In genomic region chr11:86803136-86803535, GRCh38 we compare ENCODE assay signal across 16 cellular contexts. TPM values are rescaled to one million over a fixed set of nuclear protein-coding genes. Genes with fewer than 3 reads are reported as not detected.
DNase-seq lines count a peak whose midpoint lies in the region; ATAC-seq and TF ChIP-seq lines count a peak whose summit lies in the region.
"Had no signal": no experiment of that assay in that cellular context is flagged by ENCODE, and none has a peak within 500 bp of the region (broad histone marks: within the 10 kb centered on the region; RNA-seq: fewer than 3 reads in every experiment).

No MANE protein-coding gene starts in this region.

- H3K9me3 ChIP-seq in neural progenitor cell (ENCODE audit: low read depth) (no peaks in the 10 kb centered on the region), upper lobe of right lung (no peaks in the 10 kb centered on the region)
- H3K9me3 ChIP-seq: heart right ventricle had no signal

- H3K27ac ChIP-seq in neural progenitor cell (no peak overlapping the region), upper lobe of right lung (peak overlapping the region; percentile 13)
- H3K27ac ChIP-seq: heart right ventricle, SK-N-MC had no signal

- no peak for DNase-seq in T-helper 1 cell
- DNase-seq in epithelial cell of esophagus (ENCODE audit: low read depth): peak; percentile 59
- DNase-seq in neural progenitor cell (ENCODE audit: low spot score): no peak
- DNase-seq in upper lobe of right lung: no peak
- DNase-seq in activated CD8-positive, alpha-beta T cell treated with anti-CD3 and anti-CD28 coated beads for 36 hours: no peak
- DNase-seq in hippocampal formation (lab: John Stamatoyannopoulos, UW): no peak
- DNase-seq: 8988T; CD4-positive, alpha-beta memory T cell; heart right ventricle; NCI-H1417 treated with DMSO at 0.1 percent for 48 hours; substantia nigra had no signal

- H3K27me3 ChIP-seq in neural progenitor cell (no peaks in the 10 kb centered on the region), upper lobe of right lung (peaks cover 4% of the 10 kb centered on the region)

- peaks cover 74% of the 10 kb centered on the region for H4K20me1 ChIP-seq in neural progenitor cell (ENCODE audit: low read depth)

- H3K4me2 ChIP-seq in neural progenitor cell: peak overlapping the region; percentile 94

- intact Hi-C loops in upper lobe of right lung (cut with DNase I): loop anchor here (10.0 kb wide), 1 partner anchor 188 kb away; no protein-coding TSS in a partner anchor
- intact Hi-C loops in activated CD8-positive, alpha-beta T cell treated with anti-CD3 and anti-CD28 coated beads for 36 hours (cut with micrococcal nuclease): no loop called here

- H3K9me3 Mint-ChIP-seq in T-helper 1 cell treated with Interleukin-12 subunit alpha and Interleukin-12 subunit beta and Interleukin-4 antibody, amounts not matched to agents 30 μg/mL and 1 μg/mL, for 36 hours: no peaks in the 10 kb centered on the region
- no peaks in the 10 kb centered on the region for H3K9me3 Mint-ChIP-seq in neural progenitor cell
- H3K9me3 Mint-ChIP-seq in activated CD8-positive, alpha-beta T cell treated with anti-CD3 and anti-CD28 coated beads for 36 hours: no peaks in the 10 kb centered on the region
- H3K9me3 Mint-ChIP-seq: central memory CD8-positive, alpha-beta T cell had no signal

- no peak for TF ChIP-seq CTCF in epithelial cell of esophagus (IDR thresholded peaks at IDR 0.05; ENCODE audit: insufficient read depth, low read depth, low read length, missing control alignments)
- TF ChIP-seq CTCF in neural progenitor cell (IDR thresholded peaks at IDR 0.05): no peak
- no peak for TF ChIP-seq CTCF in upper lobe of right lung (IDR thresholded peaks at IDR 0.05)
- TF ChIP-seq CTCF in activated CD8-positive, alpha-beta T cell treated with anti-CD3 and anti-CD28 coated beads for 36 hours (IDR thresholded peaks at IDR 0.05): no peak

- H3K4me3 ChIP-seq in epithelial cell of esophagus (ENCODE audit: low read length): no peak overlapping the region
- peak overlapping the region; percentile 98 for H3K4me3 ChIP-seq in neural progenitor cell
- H3K4me3 ChIP-seq in upper lobe of right lung: peak overlapping the region; percentile 62
- H3K4me3 ChIP-seq: GM12878, SK-N-MC had no signal

- peaks cover 87% of the 10 kb centered on the region for H3K79me2 ChIP-seq in neural progenitor cell (ENCODE audit: low read depth)

- H3F3A ChIP-seq in neural progenitor cell (ENCODE audit: low read depth): peaks cover 63% of the 10 kb centered on the region

- POLR2A ChIA-PET in activated CD8-positive, alpha-beta T cell treated with anti-CD3 and anti-CD28 coated beads for 36 hours (lab: Charles Lee): interaction anchor here (1.3 kb wide), 1 partner anchor 11 kb away, joined by 3 read pairs; no protein-coding TSS in a partner anchor

- H3K4me1 ChIP-seq in neural progenitor cell (peaks cover 79% of the 10 kb centered on the region), upper lobe of right lung (peaks cover 11% of the 10 kb centered on the region)

- ATAC-seq in upper lobe of right lung (no peak), HG02852 (IDR thresholded peaks at IDR 0.05; ENCODE audit: unreplicated experiment) (no peak)
- ATAC-seq in activated CD8-positive, alpha-beta T cell treated with anti-CD3 and anti-CD28 coated beads for 36 hours: no peak

- peaks cover 9% of the 10 kb centered on the region for H3K36me3 Mint-ChIP-seq in T-helper 1 cell treated with Interleukin-12 subunit alpha and Interleukin-12 subunit beta and Interleukin-4 antibody, amounts not matched to agents 30 μg/mL and 1 μg/mL, for 36 hours (ENCODE audit: low read depth)
- H3K36me3 Mint-ChIP-seq in neural progenitor cell: peaks cover 4% of the 10 kb centered on the region
- H3K36me3 Mint-ChIP-seq in activated CD8-positive, alpha-beta T cell treated with anti-CD3 and anti-CD28 coated beads for 36 hours (ENCODE audit: low read depth): no peaks in the 10 kb centered on the region
- H3K36me3 Mint-ChIP-seq: CD4-positive, alpha-beta memory T cell had no signal

- H3K27me3 Mint-ChIP-seq in T-helper 1 cell treated with Interleukin-12 subunit alpha and Interleukin-12 subunit beta and Interleukin-4 antibody, amounts not matched to agents 30 μg/mL and 1 μg/mL, for 36 hours (ENCODE audit: low read depth): peaks cover 48% of the 10 kb centered on the region
- peaks cover 2% of the 10 kb centered on the region for H3K27me3 Mint-ChIP-seq in neural progenitor cell (ENCODE audit: insufficient read depth, low read depth)
- peaks cover 49% of the 10 kb centered on the region for H3K27me3 Mint-ChIP-seq in activated CD8-positive, alpha-beta T cell treated with anti-CD3 and anti-CD28 coated beads for 36 hours

- H3K4me3 Mint-ChIP-seq in T-helper 1 cell treated with Interleukin-12 subunit alpha and Interleukin-12 subunit beta and Interleukin-4 antibody, amounts not matched to agents 30 μg/mL and 1 μg/mL, for 36 hours: no peak overlapping the region
- no peak overlapping the region for H3K4me3 Mint-ChIP-seq in neural progenitor cell
- no peak overlapping the region for H3K4me3 Mint-ChIP-seq in activated CD8-positive, alpha-beta T cell treated with anti-CD3 and anti-CD28 coated beads for 36 hours
- H3K4me3 Mint-ChIP-seq: CD4-positive, alpha-beta memory T cell had no signal

- peak overlapping the region; percentile 39 for H3K27ac Mint-ChIP-seq in T-helper 1 cell treated with Interleukin-12 subunit alpha and Interleukin-12 subunit beta and Interleukin-4 antibody, amounts not matched to agents 30 μg/mL and 1 μg/mL, for 36 hours
- no peak overlapping the region for H3K27ac Mint-ChIP-seq in neural progenitor cell
- H3K27ac Mint-ChIP-seq in activated CD8-positive, alpha-beta T cell treated with anti-CD3 and anti-CD28 coated beads for 36 hours: no peak overlapping the region
- H3K27ac Mint-ChIP-seq: CD4-positive, alpha-beta memory T cell had no signal

- peaks cover 53% of the 10 kb centered on the region for H3K4me1 Mint-ChIP-seq in T-helper 1 cell treated with Interleukin-12 subunit alpha and Interleukin-12 subunit beta and Interleukin-4 antibody, amounts not matched to agents 30 μg/mL and 1 μg/mL, for 36 hours (ENCODE audit: low read depth)
- peaks cover 66% of the 10 kb centered on the region for H3K4me1 Mint-ChIP-seq in neural progenitor cell
- H3K4me1 Mint-ChIP-seq in activated CD8-positive, alpha-beta T cell treated with anti-CD3 and anti-CD28 coated beads for 36 hours (ENCODE audit: low read depth): peaks cover 35% of the 10 kb centered on the region

- H2AFZ ChIP-seq in neural progenitor cell (replicated peaks): no peak overlapping the region

- CTCF ChIA-PET in activated CD8-positive, alpha-beta T cell treated with anti-CD3 and anti-CD28 coated beads for 36 hours (lab: Charles Lee): no interaction called here

- H3K36me3 ChIP-seq in neural progenitor cell: peaks cover 13% of the 10 kb centered on the region
- no peaks in the 10 kb centered on the region for H3K36me3 ChIP-seq in upper lobe of right lung

- peak overlapping the region; percentile 23 for H3K9ac ChIP-seq in neural progenitor cell

RNA-seq across cellular contexts. Expression of gene PRSS23, which starts 2.8 kb away (rescaled TPM):
- 266 and 282 TPM in 2 replicates for total RNA-seq in neural progenitor cell (ENCODE audit: low replicate concordance)
- 100 TPM for total RNA-seq in upper lobe of right lung
- 1 to 10 TPM; 1.4 to 2.3 TPM for total RNA-seq in activated CD8-positive, alpha-beta T cell treated with anti-CD3 and anti-CD28 coated beads for 36 hours
- total RNA-seq: CD4-positive, alpha-beta memory T cell had no signal

Comparison
In these comparisons a context has a peak if more than half of its experiments do, and no peak if none do; other contexts are left out.
1. RNA of gene PRSS23, which starts 2.8 kb away (total RNA-seq): 266 to 282 TPM in neural progenitor cell and 100 TPM in upper lobe of right lung (single experiment); 1.4 to 2.3 TPM in activated CD8-positive, alpha-beta T cell treated with anti-CD3 and anti-CD28 coated beads for 36 hours; every median in the first group is over 10 times any median in the second.